1 cellular context compared by ENCODE assay signal in the genomic region with DNA sequence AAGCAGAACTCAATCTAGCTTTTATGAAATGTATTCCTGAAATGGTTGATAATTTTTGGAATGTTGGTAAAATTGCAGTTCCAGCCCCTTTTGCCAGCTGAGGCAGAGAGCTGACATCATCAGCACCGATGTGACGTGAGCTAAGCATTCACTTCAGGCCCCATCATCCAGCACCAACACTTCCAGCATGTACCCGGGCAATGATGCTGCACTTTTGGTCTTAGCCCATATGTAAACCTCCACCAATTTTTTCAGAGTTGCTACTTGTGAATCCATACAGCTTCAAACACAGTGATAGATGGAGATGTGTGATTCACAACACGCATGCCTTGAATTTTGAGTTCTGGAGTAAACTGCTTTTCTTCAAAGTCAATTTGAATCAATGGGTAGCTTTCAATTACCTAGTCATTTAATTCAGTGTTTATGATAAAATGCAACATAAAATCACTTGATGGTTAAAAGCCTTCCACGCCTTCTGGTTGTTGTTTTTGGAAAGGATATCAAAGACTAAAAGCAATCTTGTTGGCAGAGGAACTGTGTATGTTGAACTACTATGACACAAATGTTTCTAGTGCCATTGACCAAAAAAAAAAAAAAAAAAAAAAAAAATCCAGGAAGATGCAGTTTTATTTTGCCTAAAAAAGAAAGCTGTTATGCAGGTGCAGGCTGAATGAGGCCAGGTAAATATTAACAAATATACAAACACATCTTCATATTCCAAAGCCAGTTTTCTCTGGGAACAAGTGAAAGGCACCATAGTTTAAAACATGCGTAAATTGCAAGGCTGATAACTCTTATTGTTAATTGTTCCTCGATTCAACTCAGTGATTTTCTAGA.
A peak's percentile ranks its signal among the peaks of the same experiment; 100 is the strongest.
TF ChIP-seq lines count a peak whose summit lies in the region.

No MANE protein-coding gene starts in this region.

TF ChIP-seq in SK-N-SH, 30 proteins besides CTCF, POLR2A, EP300 and RAD21 (continued from another document):
- TF ChIP-seq PBX3 (IDR thresholded peaks at IDR 0.05) (no peak), YY1 (IDR thresholded peaks at IDR 0.05; ENCODE audit: low read depth) (no peak), RCOR1 (IDR thresholded peaks at IDR 0.05; ENCODE audit: low read length) (peak; percentile 43; the same call in 1 of the 2 replicates), USF1 (IDR thresholded peaks at IDR 0.05; ENCODE audit: borderline replicate concordance, low read depth) (no peak), RFX5 (IDR thresholded peaks at IDR 0.05; ENCODE audit: low read length) (no peak), GATA2 (CRISPR knock-in tag; IDR thresholded peaks at IDR 0.05) (peak; percentile 25; the same call in 1 of the 2 replicates), GABPA (IDR thresholded peaks at IDR 0.05; ENCODE audit: low read depth) (no peak), ZBTB33 (IDR thresholded peaks at IDR 0.05; ENCODE audit: borderline replicate concordance, low read depth) (no peak), TAF1 (IDR thresholded peaks at IDR 0.05; ENCODE audit: borderline replicate concordance, low read depth, low read length) (no peak), POLR2AphosphoS5 (IDR thresholded peaks at IDR 0.05; ENCODE audit: low read depth, low read length) (0 out of 2 replicates have a peak, but pooled peaks have one; percentile 34), EZH2phosphoT487 (IDR thresholded peaks at IDR 0.05; ENCODE audit: borderline replicate concordance, low read depth) (no peak), MXI1 (IDR thresholded peaks at IDR 0.05; ENCODE audit: low read depth, low read length) (no peak), USF2 (IDR thresholded peaks at IDR 0.05; ENCODE audit: borderline replicate concordance, low read depth, low read length) (no peak), SIN3A (IDR thresholded peaks at IDR 0.05; ENCODE audit: borderline replicate concordance, low read depth, low read length) (no peak), JUND (IDR thresholded peaks at IDR 0.05) (no peak), IRF3 (IDR thresholded peaks at IDR 0.05; ENCODE audit: low read depth, low read length) (no peak), SMC3 (IDR thresholded peaks at IDR 0.05; ENCODE audit: low read depth, low read length) (no peak), TCF12 (IDR thresholded peaks at IDR 0.05) (peak; percentile 41)
